ENCODE assay signal across 30 cellular contexts in genomic region chr11:98137437-98137836, GRCh38.
"Had no signal": no experiment of that assay in that cellular context is flagged by ENCODE, and none has a peak within 500 bp of the region (broad histone marks: within the 10 kb centered on the region; RNA-seq: fewer than 3 reads in every experiment).

No MANE protein-coding gene starts in this region.

- H3K4me1 ChIP-seq: adrenal gland, body of pancreas, esophagus muscularis mucosa, gastroesophageal sphincter, heart right ventricle had no signal

- H3K4me3 ChIP-seq: adrenal gland, body of pancreas, coronary artery, dorsolateral prefrontal cortex, esophagus muscularis mucosa, gastroesophageal sphincter, heart right ventricle had no signal

- H3K27ac ChIP-seq: adrenal gland, body of pancreas, coronary artery, dorsolateral prefrontal cortex, esophagus muscularis mucosa, gastroesophageal sphincter, heart right ventricle, WERI-Rb-1 had no signal

- H3K9me3 ChIP-seq: adrenal gland, body of pancreas, gastroesophageal sphincter had no signal

- ATAC-seq: activated CD4-positive, alpha-beta T cell treated with anti-CD3 and anti-CD28 coated beads for 36 hours; activated CD8-positive, alpha-beta memory T cell treated with anti-CD3 and anti-CD28 coated beads, Interleukin-2, amount 10 ng/mL, durations not matched to agents 7 days and 5 days; activated CD8-positive, alpha-beta T cell treated with anti-CD3 and anti-CD28 coated beads, Interleukin-2, amount 10 ng/mL, durations not matched to agents 7 days and 5 days; activated naive CD8-positive, alpha-beta T cell treated with anti-CD3 and anti-CD28 coated beads, Interleukin-2, amount 50 U/mL, for 24 hours; body of pancreas; gastroesophageal sphincter; heart right ventricle; T-helper 17 cell had no signal

- H3K36me3 ChIP-seq: adrenal gland, esophagus muscularis mucosa, gastroesophageal sphincter, heart right ventricle, WERI-Rb-1 had no signal

- DNase-seq: activated B cell treated with CpG ODN at 0.5 μM for 24 hours; activated CD4-positive, alpha-beta memory T cell treated with anti-CD3 and anti-CD28 coated beads for 36 hours; activated CD4-positive, alpha-beta T cell treated with anti-CD3 and anti-CD28 coated beads for 36 hours; activated CD4-positive, alpha-beta T cell treated with anti-CD3 and anti-CD28 coated beads, Interleukin-2, amount 10 ng/mL, durations not matched to agents 24 days and 14 days; activated CD4-positive, CD25-positive, alpha-beta regulatory T cell treated with anti-CD3 and anti-CD28 coated beads, Interleukin-2, amount 50 U/mL, for 72 hours; activated CD8-positive, alpha-beta memory T cell treated with anti-CD3 and anti-CD28 coated beads, Interleukin-2, amount 10 ng/mL, durations not matched to agents 7 days and 5 days; activated CD8-positive, alpha-beta memory T cell treated with anti-CD3 and anti-CD28 coated beads, Interleukin-2, amount 50 U/mL, for 4 hours; activated CD8-positive, alpha-beta T cell treated with anti-CD3 and anti-CD28 coated beads, Interleukin-2, amount 10 ng/mL, durations not matched to agents 7 days and 5 days; activated effector memory CD4-positive, alpha-beta T cell treated with anti-CD3 and anti-CD28 coated beads, Interleukin-2, amount 50 U/mL, for 16 hours; activated naive CD4-positive, alpha-beta T cell treated with anti-CD3 and anti-CD28 coated beads for 36 hours; activated naive CD8-positive, alpha-beta T cell treated with anti-CD3 and anti-CD28 coated beads for 36 hours; activated naive CD8-positive, alpha-beta T cell treated with anti-CD3 and anti-CD28 coated beads, Interleukin-2, amount 50 U/mL, for 24 hours; activated T-cell treated with anti-CD3 and anti-CD28 coated beads, Interleukin-2, amount 50 U/mL, for 1 hour; activated T-cell treated with anti-CD3 and anti-CD28 coated beads, Interleukin-2, amount 50 U/mL, for 48 hours; adrenal gland; amygdala; aorta; body of pancreas; dorsolateral prefrontal cortex; effector memory CD4-positive, alpha-beta T cell; erythroblast; foreskin melanocyte; heart right ventricle; T-helper 1 cell; T-helper 17 cell; T1000; WERI-Rb-1 had no signal

- H3K27me3 ChIP-seq: adrenal gland, body of pancreas, dorsolateral prefrontal cortex, esophagus muscularis mucosa, gastroesophageal sphincter, heart right ventricle had no signal
